In genomic region chr13:39415403-39415802, GRCh38 we compare ENCODE assay signal across 8 cellular contexts.
DNase-seq lines count a peak whose midpoint lies in the region; ATAC-seq and TF ChIP-seq lines count a peak whose summit lies in the region.

No MANE protein-coding gene starts in this region.

- peaks cover 7% of the 10 kb centered on the region for H3K4me1 ChIP-seq in mammary epithelial cell (ENCODE audit: insufficient read depth, low read length)

- dilution Hi-C loops in mammary epithelial cell (cut with HindIII; ENCODE audit: low sequenced_read_pairs) = no loop called here

- H3K27ac ChIP-seq in mammary epithelial cell (ENCODE audit: insufficient read depth, low read depth, low read length) = no peak overlapping the region

- CTCF ChIA-PET in mammary epithelial cell (lab: Charles Lee; ENCODE audit: low non-redundant PET) = interaction anchor here (0.6 to 0.7 kb wide), 2 partner anchors 15 to 121 kb away, joined by 3 to 4 read pairs; no protein-coding TSS in a partner anchor

- 24% methylated on average over 3 of the region's 3 CpGs for WGBS in mammary epithelial cell (ENCODE audit: low coverage, missing lambda C conversion rate)

- no peak overlapping the region for H3K4me3 ChIP-seq in mammary epithelial cell (replicated peaks in 1 of 3; ENCODE audit: insufficient read depth in 1 of 3, low read depth in 2 of 3, low read length in 3 of 3)

- no peaks in the 10 kb centered on the region for H3K36me3 ChIP-seq in mammary epithelial cell (ENCODE audit: insufficient read depth, low read length)

- BruUV-seq in mammary epithelial cell (replicated peaks; lab: Mats Ljungman, UMichigan) = no TSS peak

- peak; percentile 53 to 73 for TF ChIP-seq CTCF in mammary epithelial cell (conservative IDR thresholded peaks at IDR 0.05 in 1 of 2, IDR thresholded peaks at IDR 0.05 in 1 of 2; ENCODE audit: extremely low read depth in 1 of 2, insufficient read depth in 1 of 2, low read depth in 1 of 2, low read length in 2 of 2)
- TF ChIP-seq CTCF in omental fat pad (IDR thresholded peaks at IDR 0.05) = no peak

- no peaks in the 10 kb centered on the region for H3K27me3 ChIP-seq in mammary epithelial cell (ENCODE audit: insufficient read depth, low read length)

- no peaks in the 10 kb centered on the region for H4K20me1 ChIP-seq in mammary epithelial cell (ENCODE audit: insufficient read depth, low read length)

- H2AFZ ChIP-seq in mammary epithelial cell (ENCODE audit: low read depth, low read length) = peak overlapping the region; percentile 5

- ATAC-seq in left lobe of liver (no peak), omental fat pad (ENCODE audit: low FRiP score) (no peak), HG03469 (IDR thresholded peaks at IDR 0.05; ENCODE audit: unreplicated experiment) (no peak)

- no peaks in the 10 kb centered on the region for H3K9me3 ChIP-seq in mammary epithelial cell (replicated peaks; ENCODE audit: insufficient read depth, low read length)

- intact Hi-C loops in mammary epithelial cell (cut with micrococcal nuclease) = loop anchor here (1.0 kb wide), 3 partner anchors 141 to 197 kb away; no protein-coding TSS in a partner anchor

- H3K4me2 ChIP-seq in mammary epithelial cell (ENCODE audit: insufficient read depth, low read depth, low read length) = no peak overlapping the region

- peak; percentile 73 for DNase-seq in D341Med (ENCODE audit: low spot score)
- DNase-seq in NAMALWA (ENCODE audit: low spot score) = peak; percentile 61
- DNase-seq in mammary epithelial cell = peak; percentile 22
- DNase-seq in left kidney (ENCODE audit: low read depth, low spot score) = peak; percentile 41
- DNase-seq in KG1 (lab: John Stamatoyannopoulos, UW) = no peak
- no peak for DNase-seq in left lobe of liver (ENCODE audit: low spot score)
- no peak for DNase-seq in omental fat pad (ENCODE audit: low spot score)

- H3K79me2 ChIP-seq in mammary epithelial cell (ENCODE audit: insufficient read depth, low read length) = no peaks in the 10 kb centered on the region

- in situ Hi-C loops in mammary epithelial cell (cut with MboI; ENCODE audit: low sequenced_read_pairs in 2 of 2) = loop anchor here (25.0 kb wide), 2 partner anchors 197 to 278 kb away; partner anchors contain the start of gene LHFPL6 (in 1 of the 2)

- H3K9ac ChIP-seq in mammary epithelial cell (ENCODE audit: insufficient read depth, low read length) = no peak overlapping the region

Comparison
In these comparisons a context has a peak if more than half of its experiments do, and no peak if none do; other contexts are left out.
1. DNase-seq: peak in D341Med (single experiment), NAMALWA (single experiment), mammary epithelial cell (single experiment) and left kidney (single experiment); none in KG1 (single experiment), left lobe of liver (single experiment) and omental fat pad (single experiment).
2. CTCF ChIP-seq: peak in mammary epithelial cell (2 of 2); none in omental fat pad (0 of 3).